8 cellular contexts compared by ENCODE assay signal in genomic region chr5:173887610-173888472, GRCh38. TPM values are rescaled to one million over a fixed set of nuclear protein-coding genes. Genes with fewer than 3 reads are reported as not detected.
DNase-seq lines count a peak whose midpoint lies in the region; ATAC-seq and TF ChIP-seq lines count a peak whose summit lies in the region.

Gene CPEB4 (plus strand): TSS chr5:173888349. CDS start chr5:173889734, 1,385 bp downstream.

- H3K4me1 Mint-ChIP-seq in activated B cell treated with CpG ODN at 0.5 μM for 24 hours = peaks cover 87% of the 10 kb centered on the region
- peaks cover 81 to 94% of the 10 kb centered on the region in 2 donors for H3K4me1 Mint-ChIP-seq in immature natural killer cell

- peaks cover 6% of the 10 kb centered on the region for H3K9me3 Mint-ChIP-seq in activated B cell treated with CpG ODN at 0.5 μM for 24 hours
- H3K9me3 Mint-ChIP-seq in immature natural killer cell = no peaks in the 10 kb centered on the region

- H3K36me3 Mint-ChIP-seq in activated B cell treated with CpG ODN at 0.5 μM for 24 hours (ENCODE audit: low read depth) (peaks cover 17% of the 10 kb centered on the region), immature natural killer cell (peaks cover 0 to 2% (median 0%) of the 10 kb centered on the region in 3 donors)

- ATAC-seq in HG03196 (IDR thresholded peaks at IDR 0.05; ENCODE audit: unreplicated experiment) = peak; percentile 96
- peak; percentile 91 for ATAC-seq in activated B cell treated with CpG ODN at 0.5 μM for 24 hours (ENCODE audit: low read depth)

- H3K27ac ChIP-seq in caudate nucleus (ENCODE audit: low read depth, low read length) = peak within 1 kb of the TSS; percentile 99

- intact Hi-C loops in activated B cell treated with CpG ODN at 0.5 μM for 24 hours (cut with micrococcal nuclease) = loop anchor here (1.0 to 10.0 kb wide), 10 partner anchors 30 to 1206 kb away; partner anchors contain the start of genes BOD1 and CREBRF

- POLR2A ChIA-PET in activated B cell treated with CpG ODN at 0.5 μM for 24 hours (lab: Charles Lee) = interaction anchor here (0.7 to 3.8 kb wide), 21 partner anchors 9 to 272 kb away, joined by 3 to 42 read pairs (median 5); partner anchors contain the start of gene BOD1

- peak within 1 kb of the TSS; percentile 100 for H3K27ac Mint-ChIP-seq in activated B cell treated with CpG ODN at 0.5 μM for 24 hours
- H3K27ac Mint-ChIP-seq in immature natural killer cell = peak within 1 kb of the TSS; percentile 92 to 99 (median 99)

- DNase-seq in AG08395 (ENCODE audit: low spot score) (peak; percentile 99), NCI-H345 (lab: John Stamatoyannopoulos, UW) (peak; percentile 100), activated B cell treated with CpG ODN at 0.5 μM for 24 hours (peak; percentile 87), caudate nucleus (lab: John Stamatoyannopoulos, UW) (peak; percentile 90 to 100 (median 99)), immature natural killer cell (peak; percentile 97 to 98 (median 98)), smooth muscle cell of the brain vasculature (ENCODE audit: low read depth, low spot score) (peak; percentile 99)

- TF ChIP-seq CTCF in activated B cell treated with CpG ODN at 0.5 μM for 24 hours (IDR thresholded peaks at IDR 0.05) = no peak

- H3K27me3 Mint-ChIP-seq in activated B cell treated with CpG ODN at 0.5 μM for 24 hours (no peaks in the 10 kb centered on the region), immature natural killer cell (ENCODE audit: low read depth in 3 of 3) (peaks cover 0 to 6% (median 3%) of the 10 kb centered on the region in 3 donors)

- H3K4me3 Mint-ChIP-seq in activated B cell treated with CpG ODN at 0.5 μM for 24 hours = peak within 1 kb of the TSS; percentile 100
- H3K4me3 Mint-ChIP-seq in immature natural killer cell = peak within 1 kb of the TSS; percentile 95 to 100 (median 98)

- in situ Hi-C loops in GM18951 (cut with MboI; ENCODE audit: low sequenced_read_pairs, unreplicated experiment) = no loop called here

- TF ChIP-seq POLR2A in GM18951 (IDR thresholded peaks at IDR 0.05; ENCODE audit: extremely low read depth, insufficient read depth, insufficient read length) = peak; percentile 91

- CTCF ChIA-PET in activated B cell treated with CpG ODN at 0.5 μM for 24 hours (lab: Charles Lee) = interaction anchor here (0.8 to 1.5 kb wide), 5 partner anchors 25 to 272 kb away, joined by 3 to 10 read pairs (median 6); partner anchors contain the start of gene BOD1

RNA-seq across cellular contexts. Expression of gene CPEB4, which starts in this region (rescaled TPM):
- total RNA-seq in activated B cell treated with CpG ODN at 0.5 μM for 24 hours = 26.9 and 30.0 TPM in 2 replicates
- 1 to 10 TPM in 2 of 3 donors, under 1 TPM in 1; 0.51 to 5.9 (median 3.0) TPM for polyA plus RNA-seq in immature natural killer cell

Comparison
In these comparisons a context has a peak if more than half of its experiments do, and no peak if none do; other contexts are left out.
1. Peak in every context shown above with its lines: DNase-seq, ATAC-seq and H3K27ac ChIP-seq.